In the genomic region with DNA sequence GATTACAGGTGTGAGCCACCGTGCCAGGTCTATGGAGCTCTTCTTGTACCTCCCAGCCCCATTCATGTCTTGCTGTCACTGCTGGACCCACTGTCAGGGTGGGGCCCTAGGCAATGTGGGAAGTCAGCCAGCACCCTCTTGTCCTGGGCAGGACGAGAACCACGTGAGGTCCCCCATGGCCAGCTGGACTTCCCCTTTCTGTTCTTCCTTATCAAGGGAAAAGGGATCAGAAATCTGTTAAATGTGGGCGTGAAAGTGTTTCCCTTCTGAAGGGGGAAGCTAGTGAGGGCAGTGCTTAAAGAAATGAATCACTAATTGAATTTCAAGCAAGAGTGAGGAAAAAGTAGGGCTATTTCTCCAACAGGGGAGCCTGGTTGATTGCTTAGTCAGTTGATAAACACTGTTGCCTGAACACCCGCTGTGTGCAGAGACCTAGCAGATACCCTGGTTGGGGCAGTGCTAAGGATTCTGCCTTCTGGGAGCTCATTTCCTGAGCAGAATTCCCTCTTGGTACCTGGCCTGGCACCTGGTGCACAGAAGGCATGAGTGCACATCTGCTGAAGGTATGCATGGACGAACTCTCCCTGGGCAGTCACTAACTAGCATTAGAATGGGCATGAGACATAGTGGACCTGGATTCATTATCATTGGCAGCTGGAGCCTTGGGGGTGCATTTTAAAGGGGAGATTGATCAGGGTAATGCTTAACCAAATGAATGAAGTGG, we compare ENCODE assay signal across 9 cellular contexts. TPM values are rescaled to one million over a fixed set of nuclear protein-coding genes. Genes with fewer than 3 reads are reported as not detected.
A peak's percentile ranks its signal among the peaks of the same experiment; 100 is the strongest.
DNase-seq lines count a peak whose midpoint lies in the region; ATAC-seq and TF ChIP-seq lines count a peak whose summit lies in the region.
"Had no signal": no experiment of that assay in that cellular context is flagged by ENCODE, and none has a peak within 500 bp of the region (broad histone marks: within the 10 kb centered on the region; RNA-seq: fewer than 3 reads in every experiment).

No MANE protein-coding gene starts in this region.

- no peak overlapping the region for H2BK5ac ChIP-seq in neuronal stem cell (ENCODE audit: low read length)

- no peak overlapping the region for H3K4me2 ChIP-seq in neuronal stem cell (ENCODE audit: insufficient read depth, low read length, poor library complexity, severe bottlenecking)

- WGBS in neuronal stem cell (ENCODE audit: extremely low coverage in 2 of 2, insufficient read length in 2 of 2, insufficient replicate concordance in 1 of 2), 2 donors: no CpG with 5 or more reads among the region's 6 CpGs

- H3K27me3 Mint-ChIP-seq in Calu3 (ENCODE audit: unreplicated experiment): no peaks in the 10 kb centered on the region

- intact Hi-C loops in Calu3 (cut with micrococcal nuclease; ENCODE audit: unreplicated experiment): no loop called here
- intact Hi-C loops in colonic mucosa (cut with DNase I): no loop called here

- H3K4me3 Mint-ChIP-seq in Calu3 (ENCODE audit: low read depth, unreplicated experiment): no peak overlapping the region

- no peak overlapping the region for H4K8ac ChIP-seq in neuronal stem cell (ENCODE audit: low read depth, low read length)

- H2BK12ac ChIP-seq in neuronal stem cell (ENCODE audit: low read length): no peak overlapping the region

- peak overlapping the region; percentile 86 for H3K23ac ChIP-seq in neuronal stem cell (ENCODE audit: low read depth, low read length, poor library complexity)

- H3K4ac ChIP-seq in neuronal stem cell (ENCODE audit: low read length): no peak overlapping the region

- CTCF ChIA-PET in Calu3 (lab: Charles Lee): interaction anchor here (1.1 to 1.4 kb wide), 3 partner anchors 29 to 527 kb away, joined by 3 to 4 read pairs (median 3); no protein-coding TSS in a partner anchor

- no peak for ATAC-seq in HG02798 (IDR thresholded peaks at IDR 0.05; ENCODE audit: poor library complexity, unreplicated experiment)

- H4K91ac ChIP-seq in neuronal stem cell (ENCODE audit: low read depth, low read length, poor library complexity): no peak overlapping the region

- H3K9ac ChIP-seq in colonic mucosa (ENCODE audit: low read depth in 2 of 2, low read length in 2 of 2) (no peak overlapping the region), neuronal stem cell (ENCODE audit: low read depth, low read length, poor library complexity) (no peak overlapping the region)

- no peak overlapping the region for H3K14ac ChIP-seq in neuronal stem cell (ENCODE audit: low read length)

- no peaks in the 10 kb centered on the region for H3K79me1 ChIP-seq in neuronal stem cell (ENCODE audit: low read depth, low read length)

- H3K27ac Mint-ChIP-seq in Calu3 (ENCODE audit: unreplicated experiment): no peak overlapping the region

- H3K27me3 ChIP-seq in colonic mucosa: no peaks in the 10 kb centered on the region
- no peaks in the 10 kb centered on the region for H3K27me3 ChIP-seq in neuronal stem cell (ENCODE audit: control insufficient read depth in 3 of 3, insufficient read depth in 3 of 3, low read depth in 1 of 3, low read length in 3 of 3)

- peaks cover 3% of the 10 kb centered on the region for H3K9me3 Mint-ChIP-seq in Calu3 (ENCODE audit: low read depth, unreplicated experiment)

- peaks cover 13% of the 10 kb centered on the region for H3K4me1 ChIP-seq in colonic mucosa
- peaks cover 0 to 3% of the 10 kb centered on the region in 2 donors for H3K4me1 ChIP-seq in neuronal stem cell (ENCODE audit: control insufficient read depth in 2 of 2, insufficient read depth in 1 of 2, low read depth in 1 of 2, low read length in 2 of 2)

- H3K27ac ChIP-seq in colonic mucosa (peak overlapping the region; percentile 32), neuronal stem cell (replicated peaks; ENCODE audit: low read length) (no peak overlapping the region)

- no peak overlapping the region for H2BK120ac ChIP-seq in neuronal stem cell (ENCODE audit: low read depth, low read length)

- no peak overlapping the region for H3K4me3 ChIP-seq in colonic mucosa
- H3K4me3 ChIP-seq in neuronal stem cell (ENCODE audit: low read length in 2 of 2): no peak overlapping the region

- no TSS peak for BruUV-seq in Calu3 (replicated peaks; lab: Mats Ljungman, UMichigan)

- H2AFZ ChIP-seq in neuronal stem cell (ENCODE audit: low read length): no peak overlapping the region

- H3K4me1 Mint-ChIP-seq in Calu3 (ENCODE audit: low read depth, unreplicated experiment): peaks cover 24% of the 10 kb centered on the region

- no peak overlapping the region for H2AK5ac ChIP-seq in neuronal stem cell (ENCODE audit: low read depth, low read length)

- H3K9me3 ChIP-seq in colonic mucosa: no peaks in the 10 kb centered on the region
- H3K9me3 ChIP-seq in neuronal stem cell (replicated peaks in 1 of 2; ENCODE audit: control insufficient read depth in 2 of 2, insufficient read depth in 1 of 2, low read depth in 1 of 2, low read length in 2 of 2): no peaks in the 10 kb centered on the region

- DNase-seq in Calu3: peak; percentile 55
- DNase-seq in NCI-H69 (lab: John Stamatoyannopoulos, UW): peak; percentile 28
- DNase-seq in colonic mucosa: peak; percentile 79
- DNase-seq in neuronal stem cell (ENCODE audit: low spot score): no peak
- DNase-seq in NCI-H2196 treated with DMSO at 0.1 percent for 48 hours (lab: John Stamatoyannopoulos, UW; ENCODE audit: unreplicated experiment): no peak
- DNase-seq in stimulated activated CD8-positive, alpha-beta memory T cell treated with anti-CD3 and anti-CD28 coated beads, Interleukin-4, amount 100 ng/mL, for 48 hours: no peak
- DNase-seq in central memory CD4-positive, alpha-beta T cell: no peak
- DNase-seq: NCI-H1092 had no signal

- peaks cover under 1% of the 10 kb centered on the region for H3K36me3 Mint-ChIP-seq in Calu3 (ENCODE audit: insufficient read depth, unreplicated experiment)

- no peak overlapping the region for H2BK15ac ChIP-seq in neuronal stem cell (ENCODE audit: low read length)

- TF ChIP-seq CTCF in Calu3 (IDR thresholded peaks at IDR 0.05; ENCODE audit: unreplicated experiment) (no peak), colonic mucosa (IDR thresholded peaks at IDR 0.05) (no peak)

- no peak overlapping the region for H3K18ac ChIP-seq in neuronal stem cell (ENCODE audit: low read length)

- H3K36me3 ChIP-seq in colonic mucosa (no peaks in the 10 kb centered on the region), neuronal stem cell (replicated peaks in 1 of 2; ENCODE audit: control insufficient read depth in 2 of 2, insufficient read depth in 2 of 2, low read length in 2 of 2) (no peaks in the 10 kb centered on the region)

RNA-seq across cellular contexts. Expression of a gene that starts 13.0 kb away (rescaled TPM):
- 67.7 and 71.4 TPM in 2 replicates for total RNA-seq in Calu3 (2022)
- 10 to 100 TPM; 15.8 to 19.2 TPM for total RNA-seq in colonic mucosa
- 3.6 TPM for polyA plus RNA-seq in neuronal stem cell (2013, experiment 1 of 2)
- 3.3 TPM for polyA plus RNA-seq in neuronal stem cell (2013, experiment 2 of 2)

Comparison
In these comparisons a context has a peak if more than half of its experiments do, and no peak if none do; other contexts are left out.
1. DNase-seq: peak in Calu3 (single experiment), NCI-H69 (single experiment) and colonic mucosa (single experiment); none in neuronal stem cell (single experiment), NCI-H2196 treated with DMSO at 0.1 percent for 48 hours (single experiment), stimulated activated CD8-positive, alpha-beta memory T cell treated with anti-CD3 and anti-CD28 coated beads, Interleukin-4, amount 100 ng/mL, for 48 hours (single experiment) and central memory CD4-positive, alpha-beta T cell (single experiment).